ENCODE assay signal across 10 cellular contexts in the genomic region with DNA sequence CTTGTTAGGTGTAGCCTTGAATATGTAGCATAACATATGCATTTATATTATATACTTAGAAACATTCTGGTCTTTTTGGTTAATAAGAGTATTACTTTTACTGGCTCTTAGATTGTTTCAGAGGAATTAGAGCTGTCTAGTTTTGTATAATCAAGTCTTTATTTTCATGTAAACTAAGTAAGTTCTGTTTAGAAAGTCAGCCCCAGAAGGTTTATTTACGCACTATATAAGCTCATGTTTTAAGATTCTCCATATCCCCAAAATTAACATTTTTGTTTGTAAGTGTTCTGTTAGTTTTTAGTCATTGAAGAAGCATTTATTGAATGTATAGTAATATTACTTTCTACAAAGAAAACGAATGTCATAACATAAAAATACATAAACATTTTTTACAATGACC.
"Had no signal": no experiment of that assay in that cellular context is flagged by ENCODE, and none has a peak within 500 bp of the region (broad histone marks: within the 10 kb centered on the region; RNA-seq: fewer than 3 reads in every experiment).

No MANE protein-coding gene starts in this region.

- FAIRE-seq: H1, H54, HepG2, K562 had no signal

- H3K36me3 ChIP-seq: HAP-1 had no signal

- ATAC-seq: GM23338, HCT116, HepG2, K562 had no signal

- H3K4me2 ChIP-seq: GM23338 had no signal

- H3K4me3 ChIP-seq: GM23338, HAP-1, K562 had no signal

- H3K27ac ChIP-seq: HL-60 had no signal

- DNase-seq: HFFc6, KG1 had no signal

- H2AFZ ChIP-seq: GM23338 had no signal

- H3K4me1 ChIP-seq: HAP-1 had no signal
